ENCODE assay signal across 24 cellular contexts in the genomic region with DNA sequence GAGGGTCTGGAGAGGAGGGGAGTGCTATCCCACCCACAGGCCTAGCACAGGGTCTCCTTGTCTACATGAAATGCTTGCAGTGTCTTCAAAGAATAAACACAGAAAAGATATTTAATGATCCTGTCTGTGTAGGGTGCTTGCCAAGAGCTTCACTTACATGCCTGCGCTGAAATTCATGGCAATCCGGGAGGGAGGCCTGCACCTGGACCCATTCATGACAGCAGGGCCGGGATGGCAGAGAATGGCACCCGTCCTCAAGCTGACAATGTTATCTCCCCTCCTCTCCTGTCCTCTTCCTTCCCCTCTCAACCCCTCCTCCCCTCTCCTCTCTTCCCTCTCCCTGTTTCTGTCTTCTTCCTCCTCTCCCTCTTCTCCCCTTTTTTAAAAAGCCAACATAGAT. TPM values are rescaled to one million over a fixed set of nuclear protein-coding genes. Genes with fewer than 3 reads are reported as not detected.
DNase-seq lines count a peak whose midpoint lies in the region; ATAC-seq, FAIRE-seq and TF ChIP-seq lines count a peak whose summit lies in the region.
"Had no signal": no experiment of that assay in that cellular context is flagged by ENCODE, and none has a peak within 500 bp of the region (broad histone marks: within the 10 kb centered on the region; RNA-seq: fewer than 3 reads in every experiment).

No MANE protein-coding gene starts in this region.

- H3K27ac ChIP-seq in A549: peak overlapping the region; percentile 5 to 39; a peak in 2 of 6 replicates
- H3K27ac ChIP-seq in BLaER1 treated with 17β-estradiol and CSF1 and Interleukin-3, amounts not matched to agents 10 nM and 100 nM: peak overlapping the region in 9 of 11 experiments; percentile 5 to 78 (median 50); a peak in 14 of 22 replicates
- peak overlapping the region; percentile 98 for H3K27ac ChIP-seq in neutrophil
- H3K27ac ChIP-seq: RWPE1 had no signal

- H3K4me2 ChIP-seq in A549: no peak overlapping the region
- H3K4me2 ChIP-seq in BLaER1 treated with 17β-estradiol and CSF1 and Interleukin-3, amounts not matched to agents 10 nM and 100 nM: peak overlapping the region; percentile 19 to 95 (median 56); a peak in 21 of 22 replicates

- TF ChIP-seq CTCF in A549 (IDR thresholded peaks at IDR 0.05) (no peak), endothelial cell (IDR thresholded peaks at IDR 0.05; ENCODE audit: unreplicated experiment) (no peak), neutrophil (IDR thresholded peaks at IDR 0.05) (no peak)

- H3K4me1 Mint-ChIP-seq in endothelial cell (ENCODE audit: unreplicated experiment): peaks cover 35% of the 10 kb centered on the region
- H3K4me1 Mint-ChIP-seq in T-cell: no peaks in the 10 kb centered on the region
- H3K4me1 Mint-ChIP-seq: CD4-positive, alpha-beta memory T cell had no signal

- POLR2A ChIA-PET in A549 (lab: Yijun Ruan, JAX) (no interaction called here), T-cell (lab: Charles Lee) (no interaction called here)

- 0 out of 22 replicates have a peak, but pooled peaks cover 0 to 5% (median 0%) of the 10 kb centered on the region in 11 experiments for H3K36me3 ChIP-seq in BLaER1 treated with 17β-estradiol and CSF1 and Interleukin-3, amounts not matched to agents 10 nM and 100 nM
- H3K36me3 ChIP-seq in neutrophil: peaks cover 33% of the 10 kb centered on the region

- H3K36me3 Mint-ChIP-seq in endothelial cell (ENCODE audit: low read depth, unreplicated experiment) (peaks cover 3% of the 10 kb centered on the region), T-cell (no peaks in the 10 kb centered on the region)
- H3K36me3 Mint-ChIP-seq: CD4-positive, alpha-beta memory T cell had no signal

- H3K9me3 ChIP-seq in A549 (no peaks in the 10 kb centered on the region), neutrophil (no peaks in the 10 kb centered on the region)
- no peaks in the 10 kb centered on the region for H3K9me3 ChIP-seq in BLaER1 treated with 17β-estradiol and CSF1 and Interleukin-3, amounts not matched to agents 10 nM and 100 nM (replicated peaks in 1 of 11)

- no peaks in the 10 kb centered on the region for H3K27me3 ChIP-seq in BLaER1 treated with 17β-estradiol and CSF1 and Interleukin-3, amounts not matched to agents 10 nM and 100 nM
- no peaks in the 10 kb centered on the region for H3K27me3 ChIP-seq in neutrophil

- ATAC-seq in A549 (no peak), T-cell (replicated peaks in 1 of 4) (no peak)
- ATAC-seq: GM12878, K562, SK-N-SH treated with all-trans-retinoic acid at 6 μM for 48 hours had no signal

- H3K27me3 Mint-ChIP-seq in endothelial cell (ENCODE audit: unreplicated experiment): peaks cover 4% of the 10 kb centered on the region
- H3K27me3 Mint-ChIP-seq in T-cell: peaks cover 1 to 8% of the 10 kb centered on the region in 2 donors

- H3K27ac Mint-ChIP-seq in endothelial cell (ENCODE audit: unreplicated experiment): peak overlapping the region; percentile 51
- no peak overlapping the region for H3K27ac Mint-ChIP-seq in T-cell
- H3K27ac Mint-ChIP-seq: CD4-positive, alpha-beta memory T cell; HFFc6 had no signal

- CTCF ChIA-PET in A549 (lab: Yijun Ruan, JAX) (interaction anchor here (0.6 to 4.7 kb wide), 4 partner anchors 22 to 79 kb away, joined by 3 to 21 read pairs (median 4); no protein-coding TSS in a partner anchor), T-cell (lab: Charles Lee) (no interaction called here)

- no peak for FAIRE-seq in A549 (lab: Jason Lieb, UNC)
- FAIRE-seq: GM12878, K562 had no signal

- H3K4me3 ChIP-seq in A549 (no peak overlapping the region), neutrophil (ENCODE audit: low read depth in 1 of 2, low read length in 1 of 2) (peak overlapping the region; percentile 71 to 100)
- peak overlapping the region in 2 of 10 experiments; percentile 30 to 38; a peak in 2 of 20 replicates for H3K4me3 ChIP-seq in BLaER1 treated with 17β-estradiol and CSF1 and Interleukin-3, amounts not matched to agents 10 nM and 100 nM
- H3K4me3 ChIP-seq: GM12878, K562 had no signal

- TF ChIP-seq RAD21 in A549 (conservative IDR thresholded peaks at IDR 0.05 in 1 of 2, IDR thresholded peaks at IDR 0.05 in 1 of 2): no peak

- H3K4me3 Mint-ChIP-seq in endothelial cell (ENCODE audit: unreplicated experiment): peak overlapping the region; percentile 12
- H3K4me3 Mint-ChIP-seq in T-cell: no peak overlapping the region
- H3K4me3 Mint-ChIP-seq: CD4-positive, alpha-beta memory T cell; HFFc6 had no signal

- WGBS in A549 (ENCODE audit: missing lambda C conversion rate): 91% methylated on average over 4 of the region's 4 CpGs

- no peak for TF ChIP-seq EP300 in A549 (IDR thresholded peaks at IDR 0.05)

- DNase-seq in A549 (ENCODE audit: low read depth in 1 of 2, low spot score in 1 of 2) (no peak), endothelial cell (ENCODE audit: low spot score) (no peak), T-cell (no peak), NCI-H187 (lab: John Stamatoyannopoulos, UW) (no peak)
- DNase-seq in activated naive CD4-positive, alpha-beta T cell treated with Interleukin-2 at 50 U/mL for 16 hours: no peak
- DNase-seq: CD4-positive, alpha-beta memory T cell; DND-41; H7; HFFc6; MM.1S; NCI-H1092 treated with DMSO at 0.1 percent for 48 hours; NCI-H1436 treated with DMSO at 0.1 percent for 48 hours; NCI-H2029 treated with DMSO at 0.1 percent for 48 hours; NCI-H2171 treated with DMSO at 0.1 percent for 48 hours; NCI-H526; SIG-M5 had no signal

- peak overlapping the region in 3 of 11 experiments; percentile 2 to 37 (median 8); a peak in 2 of 22 replicates for H3K9ac ChIP-seq in BLaER1 treated with 17β-estradiol and CSF1 and Interleukin-3, amounts not matched to agents 10 nM and 100 nM

- H4K20me1 ChIP-seq in BLaER1 treated with 17β-estradiol and CSF1 and Interleukin-3, amounts not matched to agents 10 nM and 100 nM: no peaks in the 10 kb centered on the region

- no peaks in the 10 kb centered on the region for H3K9me3 Mint-ChIP-seq in endothelial cell (ENCODE audit: unreplicated experiment)
- H3K9me3 Mint-ChIP-seq in T-cell: no peaks in the 10 kb centered on the region
- H3K9me3 Mint-ChIP-seq: CD4-positive, alpha-beta memory T cell; HFFc6 had no signal

- H3K4me1 ChIP-seq in A549 (peaks cover 17% of the 10 kb centered on the region), neutrophil (ENCODE audit: control insufficient read depth in 1 of 2, insufficient read depth in 1 of 2, low read depth in 1 of 2, low read length in 1 of 2) (peaks cover 90 to 95% of the 10 kb centered on the region in 2 experiments)
- H3K4me1 ChIP-seq in BLaER1 treated with 17β-estradiol and CSF1 and Interleukin-3, amounts not matched to agents 10 nM and 100 nM: peaks cover 4 to 93% (median 44%) of the 10 kb centered on the region in 10 experiments

- TF ChIP-seq POLR2A in A549 (IDR thresholded peaks at IDR 0.05; ENCODE audit: low read length): no peak

TF ChIP-seq in A549, 52 proteins besides CTCF, POLR2A, EP300 and RAD21:
- no peak for TF ChIP-seq HOXB5 (CRISPR knock-in tag; IDR thresholded peaks at IDR 0.05)

RNA-seq across cellular contexts. Expression of a gene that starts 2.1 kb away (rescaled TPM):
- 0.45 and 0.77 TPM in 2 replicates for polyA plus RNA-seq in A549 (2011; rRNA removed)
- polyA plus RNA-seq in A549 (2012; cell fraction: cytosol; rRNA removed): 0.17 and 0.22 TPM in 2 replicates
- 0.70 and 0.87 TPM in 2 replicates for polyA plus RNA-seq in A549 (2012; cell fraction: nucleus; rRNA removed)
- 0.17 to 0.34 TPM (median 0.25 TPM) in 3 replicates for polyA plus RNA-seq in A549 (2017; fragmentation: RNase III; extraction: RNeasy Plus Mini Kit Qiagen cat#74134 plus additional on column Dnase treatment)
- 0.41 and 1.2 TPM in 2 replicates for polyA minus RNA-seq in A549 (2011; rRNA and poly(A)+ RNA removed)
- 0.31 TPM for total RNA-seq in endothelial cell (ENCODE audit: unreplicated experiment)
- 1 to 10 TPM in 1 of 5 donors, under 1 TPM in 3, not detected in 1; 0.16 to 1.8 (median 0.40) TPM for total RNA-seq in T-cell
- total RNA-seq: CD4-positive, alpha-beta memory T cell; GM12878; HFFc6; LHCN-M2 had no signal
- polyA plus RNA-seq: BJ; CD4-positive, alpha-beta memory T cell had no signal

RNA-seq across cellular contexts. Expression of a gene that starts 24.4 kb away (rescaled TPM):
- polyA plus RNA-seq in A549 (2011; rRNA removed) (0.17 and 0.28 TPM in 2 replicates), A549 (2017; fragmentation: RNase III; extraction: RNeasy Plus Mini Kit Qiagen cat#74134 plus additional on column Dnase treatment) (0.10 to 0.28 TPM (median 0.10 TPM) in 3 replicates)
- 0.05 and 0.19 TPM in 2 replicates for polyA plus RNA-seq in A549 (2012; cell fraction: cytosol; rRNA removed)
- 0.11 and 0.20 TPM in 2 replicates for polyA plus RNA-seq in A549 (2012; cell fraction: nucleus; rRNA removed)
- polyA minus RNA-seq in A549 (2011; rRNA and poly(A)+ RNA removed): 0.91 TPM in 1 of 2 replicates, not detected in the other
- total RNA-seq in endothelial cell (ENCODE audit: unreplicated experiment) (1.8 TPM), T-cell (not detected)
- total RNA-seq: CD4-positive, alpha-beta memory T cell; HFFc6; LHCN-M2 had no signal
- polyA plus RNA-seq: BJ; CD4-positive, alpha-beta memory T cell had no signal

RNA-seq across cellular contexts. Expression of a gene that starts 41.8 kb away (rescaled TPM):
- 28.3 and 37.7 TPM in 2 replicates for polyA plus RNA-seq in A549 (2011; rRNA removed)
- 46.7 and 66.1 TPM in 2 replicates for polyA plus RNA-seq in A549 (2012; cell fraction: cytosol; rRNA removed)
- polyA plus RNA-seq in A549 (2012; cell fraction: nucleus; rRNA removed): 102 and 106 TPM in 2 replicates
- 91.8 to 142 TPM (median 130 TPM) in 3 replicates for polyA plus RNA-seq in A549 (2017; fragmentation: RNase III; extraction: RNeasy Plus Mini Kit Qiagen cat#74134 plus additional on column Dnase treatment)
- polyA minus RNA-seq in A549 (2011; rRNA and poly(A)+ RNA removed): 31.9 and 33.7 TPM in 2 replicates
- total RNA-seq in endothelial cell (ENCODE audit: unreplicated experiment): 2.7 TPM
- total RNA-seq in T-cell: 10 to 100 TPM in 4 of 5 donors, 1 to 10 TPM in 1; 7.8 to 91.7 (median 11.7) TPM

Comparison
In these comparisons a context has a peak if more than half of its experiments do, and no peak if none do; other contexts are left out.
1. H3K27ac ChIP-seq: peak in every context shown above with its lines; median percentile 98 in neutrophil; 50 in BLaER1 treated with 17β-estradiol and CSF1 and Interleukin-3, amounts not matched to agents 10 nM and 100 nM; 22 in A549.